In genomic region chr15:101615414-101615985, GRCh38 we compare ENCODE assay signal across 2 cellular contexts.
A peak's percentile ranks its signal among the peaks of the same experiment; 100 is the strongest.
TF ChIP-seq lines count a peak whose summit lies in the region.

No MANE protein-coding gene starts in this region.

TF ChIP-seq in H1, 55 proteins besides CTCF, POLR2A, EP300 and RAD21:
- TF ChIP-seq MAX (IDR thresholded peaks at IDR 0.05), result no peak
- TF ChIP-seq RXRA (IDR thresholded peaks at IDR 0.05; ENCODE audit: insufficient read depth, low read depth, low read length), result no peak
- no peak for TF ChIP-seq RBBP5 (IDR thresholded peaks at IDR 0.05; ENCODE audit: borderline replicate concordance, low read depth, low read length)
- no peak for TF ChIP-seq SIX5 (IDR thresholded peaks at IDR 0.05; ENCODE audit: low read depth, low read length)
- TF ChIP-seq JUN (IDR thresholded peaks at IDR 0.05; ENCODE audit: low read depth, low read length), result no peak
- no peak for TF ChIP-seq HDAC6 (IDR thresholded peaks at IDR 0.05; ENCODE audit: low read depth, low read length)
- TF ChIP-seq CHD2 (IDR thresholded peaks at IDR 0.05; ENCODE audit: low read length), result no peak
- no peak for TF ChIP-seq GABPA (IDR thresholded peaks at IDR 0.05; ENCODE audit: borderline replicate concordance, insufficient read depth, low read length)

TF ChIP-seq in HepG2, 621 proteins besides CTCF, POLR2A, EP300 and RAD21 (continues in another document):
- TF ChIP-seq ZNF687 (CRISPR knock-in tag; IDR thresholded peaks at IDR 0.05) (no peak), AKAP8 (CRISPR knock-in tag; IDR thresholded peaks at IDR 0.05) (no peak), JUN (CRISPR knock-in tag; IDR thresholded peaks at IDR 0.05) (no peak), SMAD3 (CRISPR knock-in tag; IDR thresholded peaks at IDR 0.05) (no peak), ZFX (CRISPR knock-in tag; IDR thresholded peaks at IDR 0.05; ENCODE audit: low read depth) (peak; percentile 13; the same call in 1 of the 2 replicates), ZNF770 (CRISPR knock-in tag; IDR thresholded peaks at IDR 0.05) (no peak), ZNF772 (CRISPR knock-in tag; IDR thresholded peaks at IDR 0.05) (peak; percentile 39; the same call in 1 of the 2 replicates), ATAD3A (CRISPR knock-in tag; IDR thresholded peaks at IDR 0.05) (no peak), IRF1 (CRISPR knock-in tag; IDR thresholded peaks at IDR 0.05; ENCODE audit: low read depth) (no peak), ZNF629 (CRISPR knock-in tag; conservative IDR thresholded peaks at IDR 0.05) (peak; percentile 64), HNRNPK (IDR thresholded peaks at IDR 0.05; ENCODE audit: low read depth, low read length, poor library complexity, severe bottlenecking) (no peak), BORCS8-MEF2B (CRISPR knock-in tag; IDR thresholded peaks at IDR 0.05) (no peak), BCL3 (CRISPR knock-in tag; IDR thresholded peaks at IDR 0.05) (0 out of 2 replicates have a peak, but pooled peaks have one; percentile 46), ZNF546 (CRISPR knock-in tag; conservative IDR thresholded peaks at IDR 0.05) (0 out of 2 replicates have a peak, but pooled peaks have one; percentile 70), POGK (CRISPR knock-in tag; conservative IDR thresholded peaks at IDR 0.05) (no peak), ZNF572 (CRISPR knock-in tag; IDR thresholded peaks at IDR 0.05) (no peak), PCBP1 (IDR thresholded peaks at IDR 0.05; ENCODE audit: borderline replicate concordance, low read depth, low read length) (0 out of 2 replicates have a peak, but pooled peaks have one; percentile 18), THYN1 (CRISPR knock-in tag; IDR thresholded peaks at IDR 0.05; ENCODE audit: borderline replicate concordance, low read depth) (no peak), ZNF543 (CRISPR knock-in tag; IDR thresholded peaks at IDR 0.05) (0 out of 2 replicates have a peak, but pooled peaks have one; percentile 4), DNMT1 (CRISPR knock-in tag; IDR thresholded peaks at IDR 0.05) (peak; percentile 65; the same call in 1 of the 2 replicates), REST (IDR thresholded peaks at IDR 0.05; ENCODE audit: borderline replicate concordance in 1 of 2, low read depth in 1 of 2, low read length in 2 of 2) (no peak), ZBTB38 (CRISPR knock-in tag; IDR thresholded peaks at IDR 0.05) (peak; percentile 88; the same call in 1 of the 2 replicates), PBX3 (CRISPR knock-in tag; IDR thresholded peaks at IDR 0.05; ENCODE audit: borderline replicate concordance) (no peak), ZNF557 (CRISPR knock-in tag; IDR thresholded peaks at IDR 0.05) (no peak), FOXM1 (CRISPR knock-in tag; IDR thresholded peaks at IDR 0.05) (no peak), BATF2 (CRISPR knock-in tag; IDR thresholded peaks at IDR 0.05) (no peak), FOXC1 (CRISPR knock-in tag; IDR thresholded peaks at IDR 0.05; ENCODE audit: borderline replicate concordance) (no peak), ZFP36 (IDR thresholded peaks at IDR 0.05; ENCODE audit: borderline replicate concordance, low read depth, low read length, partially characterized antibody) (no peak)
